Comparison of ENCODE assay signal across 8 cellular contexts in genomic region chr6:138107752-138108592, GRCh38. TPM values are rescaled to one million over a fixed set of nuclear protein-coding genes. Genes with fewer than 3 reads are reported as not detected.
DNase-seq lines count a peak whose midpoint lies in the region; ATAC-seq, FAIRE-seq and TF ChIP-seq lines count a peak whose summit lies in the region.

No MANE protein-coding gene starts in this region.

- H3K36me3 ChIP-seq in body of pancreas (replicated peaks in 1 of 2; ENCODE audit: insufficient read depth in 1 of 2, low read depth in 2 of 2) (no peaks in the 10 kb centered on the region), keratinocyte (ENCODE audit: control insufficient read depth in 2 of 2, extremely low read depth in 1 of 2, insufficient read depth in 2 of 2, low read length in 2 of 2) (no peaks in the 10 kb centered on the region)

- no peak for TF ChIP-seq POLR2A in body of pancreas (IDR thresholded peaks at IDR 0.05)

- peaks cover 43% of the 10 kb centered on the region for H3K79me2 ChIP-seq in keratinocyte (ENCODE audit: control insufficient read depth, insufficient read depth, low read length)

- intact Hi-C loops in body of pancreas (cut with DNase I) (no loop called here), posterior vena cava (cut with DNase I) (no loop called here)

- dilution Hi-C loops in keratinocyte (cut with MboI; ENCODE audit: extremely low pct_ligation_motif_present, low sequenced_read_pairs), result no loop called here

- DNase-seq in D341Med (ENCODE audit: low spot score) (peak; percentile 39), NCI-H345 treated with DMSO at 0.1 percent for 48 hours (lab: John Stamatoyannopoulos, UW; ENCODE audit: unreplicated experiment) (peak; percentile 76), body of pancreas (peak; percentile 60 to 75 (median 72)), keratinocyte (ENCODE audit: low read depth, low spot score) (no peak), AG20443 (ENCODE audit: low spot score) (no peak), posterior vena cava (ENCODE audit: low spot score) (no peak)
- DNase-seq in stimulated activated CD8-positive, alpha-beta memory T cell treated with anti-CD3 and anti-CD28 coated beads, Interleukin-4, amount 100 ng/mL, for 48 hours, result peak; percentile 40

- H3K9me3 ChIP-seq in body of pancreas (no peaks in the 10 kb centered on the region), keratinocyte (ENCODE audit: control insufficient read depth, low read depth, low read length) (no peaks in the 10 kb centered on the region)

- no peaks in the 10 kb centered on the region for H4K20me1 ChIP-seq in keratinocyte (ENCODE audit: control insufficient read depth, extremely low read depth, insufficient read depth, low read length)

- H3K9me1 ChIP-seq in keratinocyte (ENCODE audit: control insufficient read depth, extremely low read depth, insufficient read depth, low read length), result no peaks in the 10 kb centered on the region

- H3K4me2 ChIP-seq in keratinocyte (ENCODE audit: control insufficient read depth, extremely low read depth, insufficient read depth, low read depth, low read length), result peak overlapping the region; percentile 98

- H3K4me1 ChIP-seq in body of pancreas (peaks cover 22% of the 10 kb centered on the region), keratinocyte (ENCODE audit: control insufficient read depth, extremely low read depth, insufficient read depth, low read length) (peaks cover 26% of the 10 kb centered on the region)

- H3K4me3 ChIP-seq in body of pancreas, result peak overlapping the region; percentile 41 to 48
- H3K4me3 ChIP-seq in keratinocyte (ENCODE audit: control insufficient read depth in 2 of 3, extremely low read depth in 1 of 3, insufficient read depth in 2 of 3, low read depth in 1 of 3, low read length in 3 of 3), result peak overlapping the region; percentile 85 to 87 (median 86)

- peak; percentile 16 for ATAC-seq in GM21825 (IDR thresholded peaks at IDR 0.05; ENCODE audit: unreplicated experiment)
- ATAC-seq in body of pancreas, result peak; percentile 61

- H2AFZ ChIP-seq in keratinocyte (ENCODE audit: control insufficient read depth, low read length), result peak overlapping the region; percentile 76

- TF ChIP-seq CTCF in body of pancreas (IDR thresholded peaks at IDR 0.05), result no peak
- no peak for TF ChIP-seq CTCF in keratinocyte (optimal IDR thresholded peaks at IDR 0.05 in 1 of 3, IDR thresholded peaks at IDR 0.05 in 1 of 3, conservative IDR thresholded peaks at IDR 0.05 in 1 of 3; ENCODE audit: extremely low read depth in 1 of 3, insufficient read depth in 2 of 3, low read length in 3 of 3)

- 1 to 2% methylated on average over 20 to 24 of the region's 24 CpGs for WGBS in body of pancreas, 2 donors

- peak overlapping the region; percentile 71 to 94 (median 90) for H3K27ac ChIP-seq in body of pancreas
- peak overlapping the region; percentile 100 for H3K27ac ChIP-seq in keratinocyte (ENCODE audit: control insufficient read depth, insufficient read depth, low read length)

- FAIRE-seq in keratinocyte (lab: Jason Lieb, UNC), result peak; percentile 29

- H3K27me3 ChIP-seq in body of pancreas (no peaks in the 10 kb centered on the region), keratinocyte (ENCODE audit: control insufficient read depth, extremely low read depth, insufficient read depth, low read length) (no peaks in the 10 kb centered on the region)

- H3K9ac ChIP-seq in keratinocyte (ENCODE audit: control insufficient read depth, extremely low read depth, insufficient read depth, low read length), result peak overlapping the region; percentile 100

RNA-seq across cellular contexts. Expression of gene PERP, which starts 0.8 kb away (rescaled TPM):
- 10 to 100 TPM; 16.5 to 35.8 TPM for total RNA-seq in body of pancreas
- polyA plus RNA-seq in keratinocyte, result 279 to 543 TPM (median 525 TPM) in 3 replicates
- 758 TPM for polyA plus RNA-seq in keratinocyte (2011; ENCODE audit: low read depth)
- polyA plus RNA-seq in keratinocyte (2011; cell fraction: cytosol; rRNA removed), result 314 and 475 TPM in 2 replicates
- 637 and 791 TPM in 2 replicates for polyA plus RNA-seq in keratinocyte (2011; cell fraction: nucleus; rRNA removed)
- 460 and 1,316 TPM in 2 replicates for polyA plus RNA-seq in keratinocyte (2012; ENCODE audit: low replicate concordance)
- 284 to 461 TPM (median 304 TPM) in 3 replicates for polyA minus RNA-seq in keratinocyte
- 500 TPM for polyA minus RNA-seq in keratinocyte (2011; cell fraction: cytosol; rRNA and poly(A)+ RNA removed)
- 327 and 470 TPM in 2 replicates for polyA minus RNA-seq in keratinocyte (2011; cell fraction: nucleus; rRNA and poly(A)+ RNA removed)
- 10 to 100 TPM in 1 of 2 donors, 1 to 10 TPM in 1; 8.8 to 14.7 TPM for total RNA-seq in posterior vena cava

RNA-seq across cellular contexts. Expression of gene ARFGEF3, which starts 53.8 kb away (rescaled TPM):
- 10 to 100 TPM; 13.5 to 21.8 TPM for total RNA-seq in body of pancreas
- polyA plus RNA-seq in keratinocyte, result 0.09 to 0.14 TPM (median 0.13 TPM) in 3 replicates
- polyA plus RNA-seq in keratinocyte (2011; ENCODE audit: low read depth), result 0.17 TPM
- 0.09 and 0.17 TPM in 2 replicates for polyA plus RNA-seq in keratinocyte (2011; cell fraction: cytosol; rRNA removed)
- polyA plus RNA-seq in keratinocyte (2011; cell fraction: nucleus; rRNA removed), result 0.32 and 0.36 TPM in 2 replicates
- 0.08 and 0.30 TPM in 2 replicates for polyA plus RNA-seq in keratinocyte (2012; ENCODE audit: low replicate concordance)
- polyA minus RNA-seq in keratinocyte, result 0.23 to 0.45 TPM (median 0.36 TPM) in 3 replicates
- polyA minus RNA-seq in keratinocyte (2011; cell fraction: cytosol; rRNA and poly(A)+ RNA removed), result 0.19 TPM
- 0.53 and 0.62 TPM in 2 replicates for polyA minus RNA-seq in keratinocyte (2011; cell fraction: nucleus; rRNA and poly(A)+ RNA removed)
- 1 to 10 TPM; 1.3 to 2.0 TPM for total RNA-seq in posterior vena cava

Comparison
In these comparisons a context has a peak if more than half of its experiments do, and no peak if none do; other contexts are left out.
1. DNase-seq: peak in D341Med (single experiment), NCI-H345 treated with DMSO at 0.1 percent for 48 hours (single experiment), body of pancreas (4 of 4) and stimulated activated CD8-positive, alpha-beta memory T cell treated with anti-CD3 and anti-CD28 coated beads, Interleukin-4, amount 100 ng/mL, for 48 hours (single experiment); none in keratinocyte (single experiment), AG20443 (single experiment) and posterior vena cava (single experiment).
2. RNA of gene ARFGEF3, which starts 53.8 kb away (total RNA-seq): 13.5 to 21.8 TPM in body of pancreas; 1.3 to 2.0 TPM in posterior vena cava; every median in the first group is over 4 times any median in the second.